ENCODE assay signal across 15 cellular contexts in genomic region chr9:103997861-103998370, GRCh38.
"Had no signal": no experiment of that assay in that cellular context is flagged by ENCODE, and none has a peak within 500 bp of the region (broad histone marks: within the 10 kb centered on the region; RNA-seq: fewer than 3 reads in every experiment).

No MANE protein-coding gene starts in this region.

- DNase-seq: activated B cell treated with CpG ODN at 0.5 μM for 24 hours; activated CD4-positive, alpha-beta memory T cell treated with anti-CD3 and anti-CD28 coated beads, Interleukin-2, amount 10 ng/mL, durations not matched to agents 7 days and 5 days; activated CD4-positive, alpha-beta T cell treated with anti-CD3 and anti-CD28 coated beads for 4 hours; activated naive CD4-positive, alpha-beta T cell treated with Interleukin-2 at 50 U/mL for 16 hours; activated T-cell treated with anti-CD3 and anti-CD28 coated beads, Interleukin-2, amount 50 U/mL, for 1 hour; anterior cingulate cortex; central memory CD4-positive, alpha-beta T cell; effector CD4-positive, alpha-beta T cell; head of caudate nucleus; kidney; left lung; right lobe of liver; stimulated activated CD4-positive, alpha-beta T cell treated with anti-CD3 and anti-CD28 coated beads, Interleukin-4, amount 100 ng/mL, for 24 hours; stomach; trophoblast cell had no signal
